18 cellular contexts compared by ENCODE assay signal in the genomic region with DNA sequence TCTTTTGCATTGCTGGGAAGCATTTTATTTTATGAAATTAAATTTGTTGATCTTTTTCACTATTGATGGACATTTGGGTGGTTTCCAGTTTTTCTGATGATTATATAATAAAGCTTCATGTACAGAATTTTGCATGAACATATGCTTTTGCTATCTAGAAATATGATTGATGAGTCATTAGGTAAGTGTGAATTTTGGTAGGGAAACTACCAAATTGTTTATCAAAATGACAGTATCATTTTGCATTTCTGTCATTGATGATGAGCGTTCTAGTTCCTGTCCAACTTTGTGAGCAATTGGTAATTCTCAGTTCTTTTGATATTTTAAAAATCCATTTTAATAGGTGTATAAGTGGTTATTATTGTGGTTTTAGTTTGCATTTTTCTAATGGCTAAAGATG.
A peak's percentile ranks its signal among the peaks of the same experiment; 100 is the strongest.
DNase-seq lines count a peak whose midpoint lies in the region; ATAC-seq, FAIRE-seq and TF ChIP-seq lines count a peak whose summit lies in the region.
"Had no signal": no experiment of that assay in that cellular context is flagged by ENCODE, and none has a peak within 500 bp of the region (broad histone marks: within the 10 kb centered on the region; RNA-seq: fewer than 3 reads in every experiment).

No MANE protein-coding gene starts in this region.

- no peak for TF ChIP-seq CTCF in GM12878 (IDR thresholded peaks at IDR 0.05 in 2 of 3, conservative IDR thresholded peaks at IDR 0.05 in 1 of 3; ENCODE audit: control insufficient read depth in 2 of 3, extremely low read depth in 1 of 3, insufficient read depth in 1 of 3, low read depth in 3 of 3, low read length in 3 of 3)
- no peak for TF ChIP-seq CTCF in CD8-positive, alpha-beta T cell (IDR thresholded peaks at IDR 0.05)

- H3K4me3 Mint-ChIP-seq in activated CD4-positive, alpha-beta T cell treated with anti-CD3 and anti-CD28 coated beads for 36 hours: no peak overlapping the region
- no peak overlapping the region for H3K4me3 Mint-ChIP-seq in CD8-positive, alpha-beta T cell
- H3K4me3 Mint-ChIP-seq: CD14-positive monocyte; CD8-positive, alpha-beta memory T cell had no signal

- no peaks in the 10 kb centered on the region for H3K27me3 Mint-ChIP-seq in activated CD4-positive, alpha-beta T cell treated with anti-CD3 and anti-CD28 coated beads for 36 hours
- no peaks in the 10 kb centered on the region for H3K27me3 Mint-ChIP-seq in CD8-positive, alpha-beta T cell (ENCODE audit: low read depth)
- H3K27me3 Mint-ChIP-seq: CD8-positive, alpha-beta memory T cell had no signal

- peaks cover 2% of the 10 kb centered on the region; the same call in 1 of the 2 replicates for H3K79me2 ChIP-seq in GM12878 (ENCODE audit: control insufficient read depth, insufficient read depth, low read length)

- no peaks in the 10 kb centered on the region for H3K27me3 ChIP-seq in GM12878 (replicated peaks in 1 of 2; ENCODE audit: control insufficient read depth in 2 of 2, insufficient read depth in 2 of 2, low read length in 1 of 2)
- no peaks in the 10 kb centered on the region for H3K27me3 ChIP-seq in CD8-positive, alpha-beta T cell (ENCODE audit: insufficient read depth, low read length)

- TF ChIP-seq POLR2A in GM12878 (IDR thresholded peaks at IDR 0.05; ENCODE audit: low read depth, low read length): no peak

- no peak overlapping the region for H3K4me3 ChIP-seq in GM12878
- no peak overlapping the region for H3K4me3 ChIP-seq in CD8-positive, alpha-beta T cell (ENCODE audit: low read depth, low read length)
- H3K4me3 ChIP-seq: GM23248 had no signal

- H3K36me3 Mint-ChIP-seq in activated CD4-positive, alpha-beta T cell treated with anti-CD3 and anti-CD28 coated beads for 36 hours (ENCODE audit: low read depth): peaks cover 42% of the 10 kb centered on the region
- H3K36me3 Mint-ChIP-seq in CD8-positive, alpha-beta T cell: peaks cover 50% of the 10 kb centered on the region
- H3K36me3 Mint-ChIP-seq: CD14-positive monocyte had no signal

- TF ChIP-seq EP300 in GM12878 (IDR thresholded peaks at IDR 0.05; ENCODE audit: borderline replicate concordance in 1 of 2, control insufficient read depth in 1 of 2, low read depth in 2 of 2, low read length in 2 of 2): peak in 1 of 2 experiments; percentile 51; a peak in 1 of 4 replicates

- 55% methylated on average over 1 of the region's 1 CpG for WGBS in GM12878 (ENCODE audit: insufficient coverage, insufficient replicate concordance, low lambda C conversion rate, missing lambda C conversion rate)

- intact Hi-C loops in activated CD4-positive, alpha-beta T cell treated with anti-CD3 and anti-CD28 coated beads for 36 hours (cut with DNase I, micrococcal nuclease): no loop called here
- intact Hi-C loops in GM12878 (cut with micrococcal nuclease; ENCODE audit: unreplicated experiment): loop anchor here (5.0 kb wide), 2 partner anchors 67 to 207 kb away; partner anchors contain the start of gene TAF4B
- intact Hi-C loops in CD8-positive, alpha-beta T cell (cut with DNase I, micrococcal nuclease): no loop called here

- H3K4me1 Mint-ChIP-seq in activated CD4-positive, alpha-beta T cell treated with anti-CD3 and anti-CD28 coated beads for 36 hours: peaks cover 7% of the 10 kb centered on the region
- H3K4me1 Mint-ChIP-seq in CD8-positive, alpha-beta T cell (ENCODE audit: low read depth): peaks cover 12% of the 10 kb centered on the region
- H3K4me1 Mint-ChIP-seq: CD14-positive monocyte had no signal

- no peak overlapping the region for H3K27ac Mint-ChIP-seq in activated CD4-positive, alpha-beta T cell treated with anti-CD3 and anti-CD28 coated beads for 36 hours
- no peak overlapping the region for H3K27ac Mint-ChIP-seq in CD8-positive, alpha-beta T cell
- H3K27ac Mint-ChIP-seq: CD8-positive, alpha-beta memory T cell had no signal

- SMC1A ChIA-PET in GM12878 (lab: Charles Lee; ENCODE audit: uncharacterized antibody, unreplicated experiment): interaction anchor here (1.2 to 1.6 kb wide), 5 partner anchors 9 to 186 kb away, joined by 3 to 4 read pairs (median 3); no protein-coding TSS in a partner anchor

- no peaks in the 10 kb centered on the region for H4K20me1 ChIP-seq in GM12878 (ENCODE audit: control insufficient read depth, insufficient read depth)

- no peak for FAIRE-seq in GM12878 (lab: Jason Lieb, UNC)
- FAIRE-seq: H54 had no signal

- H3K27ac ChIP-seq in GM12878 (ENCODE audit: control insufficient read depth, insufficient read depth): no peak overlapping the region
- no peak overlapping the region for H3K27ac ChIP-seq in CD8-positive, alpha-beta T cell (ENCODE audit: low read depth, low read length)
- H3K27ac ChIP-seq: 22Rv1, GM23248 had no signal

- no peak overlapping the region for H3K9ac ChIP-seq in GM12878 (ENCODE audit: control insufficient read depth, insufficient read depth, low read length)
- H3K9ac ChIP-seq: GM23248 had no signal

- CTCF ChIA-PET in activated CD4-positive, alpha-beta T cell treated with anti-CD3 and anti-CD28 coated beads for 36 hours (lab: Charles Lee): no interaction called here
- CTCF ChIA-PET in GM12878 (lab: Yijun Ruan, JAX): interaction anchor here (2.1 kb wide), 1 partner anchor 13 kb away, joined by 11 read pairs; no protein-coding TSS in a partner anchor
- CTCF ChIA-PET in CD8-positive, alpha-beta T cell (lab: Charles Lee): no interaction called here

- POLR2A ChIA-PET in activated CD4-positive, alpha-beta T cell treated with anti-CD3 and anti-CD28 coated beads for 36 hours (lab: Charles Lee): no interaction called here
- POLR2A ChIA-PET in GM12878 (lab: Charles Lee): no interaction called here
- POLR2A ChIA-PET in CD8-positive, alpha-beta T cell (lab: Charles Lee): no interaction called here

- no peaks in the 10 kb centered on the region for H3K9me3 Mint-ChIP-seq in activated CD4-positive, alpha-beta T cell treated with anti-CD3 and anti-CD28 coated beads for 36 hours (ENCODE audit: low read depth)
- H3K9me3 Mint-ChIP-seq in CD8-positive, alpha-beta T cell: no peaks in the 10 kb centered on the region
- H3K9me3 Mint-ChIP-seq: CD8-positive, alpha-beta memory T cell had no signal

- no TSS peak for BruUV-seq in GM12878 (replicated peaks; lab: Mats Ljungman, UMichigan)

- peaks cover 0 to 6% of the 10 kb centered on the region in 2 experiments; a peak in 2 of 4 replicates for H3K36me3 ChIP-seq in GM12878 (ENCODE audit: control insufficient read depth in 2 of 2, insufficient read depth in 2 of 2, low read length in 1 of 2)
- peaks cover 6% of the 10 kb centered on the region for H3K36me3 ChIP-seq in CD8-positive, alpha-beta T cell (ENCODE audit: insufficient read depth, low read length)

- in situ Hi-C loops in GM12878 (cut with MboI): no loop called here

- no peak for TF ChIP-seq RAD21 in GM12878 (IDR thresholded peaks at IDR 0.05; ENCODE audit: insufficient read depth, low read depth, low read length)

- H2AFZ ChIP-seq in GM12878 (ENCODE audit: control insufficient read depth, low read depth, low read length): no peak overlapping the region
- H2AFZ ChIP-seq: GM23248 had no signal

- peak; percentile 26 for ATAC-seq in activated CD4-positive, alpha-beta T cell treated with anti-CD3 and anti-CD28 coated beads for 36 hours
- peak; percentile 45 for ATAC-seq in HG03378 (IDR thresholded peaks at IDR 0.05; ENCODE audit: unreplicated experiment)
- ATAC-seq in GM12878: peak; percentile 37
- no peak for ATAC-seq in CD8-positive, alpha-beta T cell
- ATAC-seq in GM19455 (IDR thresholded peaks at IDR 0.05; ENCODE audit: unreplicated experiment): no peak
- ATAC-seq in GM18873 (IDR thresholded peaks at IDR 0.05; ENCODE audit: low FRiP score, unreplicated experiment): no peak

- no peaks in the 10 kb centered on the region for H3K4me1 ChIP-seq in GM12878 (ENCODE audit: control insufficient read depth, insufficient read depth, low read length)
- H3K4me1 ChIP-seq in CD8-positive, alpha-beta T cell (ENCODE audit: insufficient read depth, low read length): no peaks in the 10 kb centered on the region
- H3K4me1 ChIP-seq: Caco-2 had no signal

- RAD21 ChIA-PET in GM12878 (lab: Charles Lee; ENCODE audit: unreplicated experiment): no interaction called here

- no peak overlapping the region for H3K4me2 ChIP-seq in GM12878 (ENCODE audit: control insufficient read depth, insufficient read depth)

- no peak for DNase-seq in activated CD4-positive, alpha-beta T cell treated with anti-CD3 and anti-CD28 coated beads for 36 hours
- DNase-seq in activated CD4-positive, alpha-beta T cell treated with anti-CD3 and anti-CD28 coated beads for 4 hours: no peak
- no peak for DNase-seq in GM12878 (ENCODE audit: low read depth, low spot score)
- no peak for DNase-seq in CD8-positive, alpha-beta T cell
- no peak for DNase-seq in SHP77 (lab: John Stamatoyannopoulos, UW)
- DNase-seq: Caco-2; CD8-positive, alpha-beta memory T cell; DND-41; GDM1; GM23248; IMR-90; KG1 had no signal

- no peaks in the 10 kb centered on the region; the same call in 2 of the 3 replicates for H3K9me3 ChIP-seq in GM12878 (replicated peaks; ENCODE audit: control insufficient read depth, insufficient read depth, low read length)
- no peaks in the 10 kb centered on the region for H3K9me3 ChIP-seq in CD8-positive, alpha-beta T cell (ENCODE audit: low read length)
- H3K9me3 ChIP-seq: Caco-2 had no signal

TF ChIP-seq in GM12878, 131 proteins besides CTCF, POLR2A, EP300 and RAD21 (continues in another document):
- no peak for TF ChIP-seq WRNIP1 (IDR thresholded peaks at IDR 0.05; ENCODE audit: borderline replicate concordance, low read depth, low read length)
- TF ChIP-seq JUNB (IDR thresholded peaks at IDR 0.05): peak; percentile 73

Comparison
In these comparisons a context has a peak if more than half of its experiments do, and no peak if none do; other contexts are left out.
1. ATAC-seq: peak in activated CD4-positive, alpha-beta T cell treated with anti-CD3 and anti-CD28 coated beads for 36 hours (single experiment), HG03378 (single experiment) and GM12878 (single experiment); none in CD8-positive, alpha-beta T cell (single experiment), GM19455 (single experiment) and GM18873 (single experiment).